In genomic region chr1:156949127-156949526, GRCh38 we compare ENCODE assay signal across 19 cellular contexts. TPM values are rescaled to one million over a fixed set of nuclear protein-coding genes. Genes with fewer than 3 reads are reported as not detected.
A peak's percentile ranks its signal among the peaks of the same experiment; 100 is the strongest.
DNase-seq lines count a peak whose midpoint lies in the region; ATAC-seq and TF ChIP-seq lines count a peak whose summit lies in the region.
"Had no signal": no experiment of that assay in that cellular context is flagged by ENCODE, and none has a peak within 500 bp of the region (broad histone marks: within the 10 kb centered on the region; RNA-seq: fewer than 3 reads in every experiment).

No MANE protein-coding gene starts in this region.

- no peak overlapping the region for H2AFZ ChIP-seq in GM23338

- peaks cover 8% of the 10 kb centered on the region for H3K4me1 Mint-ChIP-seq in GM23338
- H3K4me1 Mint-ChIP-seq in glutamatergic neuron (ENCODE audit: low read depth, unreplicated experiment) = no peaks in the 10 kb centered on the region

- no peaks in the 10 kb centered on the region for H4K20me1 ChIP-seq in GM23338 (replicated peaks; ENCODE audit: insufficient read depth)

- H3K4me3 ChIP-seq in GM23338 = no peak overlapping the region
- no peak overlapping the region for H3K4me3 ChIP-seq in mesodermal cell (ENCODE audit: extremely low read depth, insufficient read depth, low read length, poor library complexity, severe bottlenecking)
- H3K4me3 ChIP-seq in left lung = no peak overlapping the region
- H3K4me3 ChIP-seq in BE2C (ENCODE audit: low read depth, low read length) = no peak overlapping the region
- H3K4me3 ChIP-seq: BLaER1 treated with 17β-estradiol and CSF1 and Interleukin-3, amounts not matched to agents 10 nM and 100 nM; HAP-1 had no signal

- H3K27me3 Mint-ChIP-seq in GM23338 (ENCODE audit: insufficient read depth, low read depth, poor library complexity) (peaks cover 1% of the 10 kb centered on the region), glutamatergic neuron (ENCODE audit: unreplicated experiment) (peaks cover 6% of the 10 kb centered on the region)

- H3K4me3 Mint-ChIP-seq in GM23338 = no peak overlapping the region
- no peak overlapping the region for H3K4me3 Mint-ChIP-seq in glutamatergic neuron (ENCODE audit: unreplicated experiment)
- H3K4me3 Mint-ChIP-seq: CD8-positive, alpha-beta T cell had no signal

- H3K36me3 Mint-ChIP-seq in GM23338 (ENCODE audit: low read depth) (peaks cover 66% of the 10 kb centered on the region), glutamatergic neuron (ENCODE audit: unreplicated experiment) (peaks cover 17% of the 10 kb centered on the region)

- H3K4me1 ChIP-seq in GM23338 (ENCODE audit: insufficient read depth) (no peaks in the 10 kb centered on the region), mesodermal cell (ENCODE audit: control insufficient read depth, insufficient read depth, low read length, poor library complexity, severe bottlenecking) (peaks cover 15% of the 10 kb centered on the region), left lung (no peaks in the 10 kb centered on the region), BE2C (no peaks in the 10 kb centered on the region)
- H3K4me1 ChIP-seq: HAP-1 had no signal

- intact Hi-C loops in left lung (cut with DNase I) = no loop called here

- no peaks in the 10 kb centered on the region for H3K27me3 ChIP-seq in GM23338 (ENCODE audit: insufficient read depth)
- no peaks in the 10 kb centered on the region for H3K27me3 ChIP-seq in left lung
- H3K27me3 ChIP-seq in BE2C = no peaks in the 10 kb centered on the region
- H3K27me3 ChIP-seq: BLaER1 treated with 17β-estradiol and CSF1 and Interleukin-3, amounts not matched to agents 10 nM and 100 nM had no signal

- H3K9me3 Mint-ChIP-seq in GM23338 (no peaks in the 10 kb centered on the region), glutamatergic neuron (ENCODE audit: unreplicated experiment) (peaks cover 3% of the 10 kb centered on the region)
- H3K9me3 Mint-ChIP-seq: CD8-positive, alpha-beta T cell had no signal

- peak; percentile 45 for DNase-seq in NCI-H146 (lab: John Stamatoyannopoulos, UW)
- no peak for DNase-seq in NCI-H146 treated with DMSO at 0.1 percent for 48 hours (lab: John Stamatoyannopoulos, UW; ENCODE audit: unreplicated experiment)
- no peak for DNase-seq in GM23338 (ENCODE audit: low spot score)
- no peak for DNase-seq in glutamatergic neuron
- DNase-seq in left lung = no peak
- no peak for DNase-seq in BE2C
- DNase-seq: CD8-positive, alpha-beta T cell; COR-L47; DMS 273 treated with DMSO at 0.1 percent for 48 hours; GDM1 had no signal

- H3K9me2 ChIP-seq in GM23338 (ENCODE audit: insufficient read depth) = no peaks in the 10 kb centered on the region

- ATAC-seq in GM23338 (peak; percentile 33; the same call in 2 of the 3 replicates), left lung (no peak), GM21423 (IDR thresholded peaks at IDR 0.05; ENCODE audit: unreplicated experiment) (no peak)
- ATAC-seq: CD8-positive, alpha-beta T cell had no signal

- no peak overlapping the region for H3K27ac Mint-ChIP-seq in GM23338
- H3K27ac Mint-ChIP-seq in glutamatergic neuron (ENCODE audit: unreplicated experiment) = no peak overlapping the region
- H3K27ac Mint-ChIP-seq: CD8-positive, alpha-beta T cell had no signal

- no peaks in the 10 kb centered on the region for H3K79me2 ChIP-seq in GM23338 (replicated peaks; ENCODE audit: insufficient read depth)

- no peak for TF ChIP-seq CTCF in GM23338 (conservative IDR thresholded peaks at IDR 0.05; ENCODE audit: low read depth in 2 of 2)
- peak; percentile 7 for TF ChIP-seq CTCF in glutamatergic neuron (IDR thresholded peaks at IDR 0.05; ENCODE audit: partially characterized antibody, unreplicated experiment)
- no peak for TF ChIP-seq CTCF in left lung (IDR thresholded peaks at IDR 0.05)
- TF ChIP-seq CTCF in BE2C (IDR thresholded peaks at IDR 0.05; ENCODE audit: low read depth, low read length) = no peak

- H3K4me2 ChIP-seq in GM23338 = no peak overlapping the region
- H3K4me2 ChIP-seq: BLaER1 treated with 17β-estradiol and CSF1 and Interleukin-3, amounts not matched to agents 10 nM and 100 nM had no signal

- H3K27ac ChIP-seq in GM23338 (ENCODE audit: low read depth) (no peak overlapping the region), mesodermal cell (ENCODE audit: low read depth, low read length, severe bottlenecking) (peak overlapping the region; percentile 50), left lung (no peak overlapping the region)
- H3K27ac ChIP-seq: 22Rv1; BLaER1 treated with 17β-estradiol and CSF1 and Interleukin-3, amounts not matched to agents 10 nM and 100 nM had no signal

- 80 to 94% methylated on average over 3 to 5 of the region's 5 CpGs for WGBS in mesodermal cell (ENCODE audit: insufficient coverage in 2 of 2), 2 experiments

- H3K9me3 ChIP-seq in mesodermal cell (ENCODE audit: control insufficient read depth, low read length) = no peaks in the 10 kb centered on the region
- H3K9me3 ChIP-seq in left lung = no peaks in the 10 kb centered on the region
- H3K9me3 ChIP-seq in BE2C = no peaks in the 10 kb centered on the region
- H3K9me3 ChIP-seq: BLaER1 treated with 17β-estradiol and CSF1 and Interleukin-3, amounts not matched to agents 10 nM and 100 nM; HAP-1 had no signal

- H3K36me3 ChIP-seq in GM23338 (ENCODE audit: insufficient read depth) (peaks cover 19% of the 10 kb centered on the region), mesodermal cell (ENCODE audit: control insufficient read depth, insufficient read depth, low read length) (peaks cover 76% of the 10 kb centered on the region), left lung (peaks cover 0 to 98% of the 10 kb centered on the region in 2 donors), BE2C (peaks cover 48% of the 10 kb centered on the region)

- no peaks in the 10 kb centered on the region for H3F3A ChIP-seq in GM23338 (replicated peaks; ENCODE audit: low read depth)

TF ChIP-seq in GM23338, 12 proteins besides CTCF, POLR2A, EP300 and RAD21:
- TF ChIP-seq STAT1 (IDR thresholded peaks at IDR 0.05; ENCODE audit: unreplicated experiment) (no peak), ETS1 (IDR thresholded peaks at IDR 0.05) (no peak), ZNF331 (CRISPR knock-in tag; IDR thresholded peaks at IDR 0.05; ENCODE audit: low read depth) (no peak), EZH2 (IDR thresholded peaks at IDR 0.05; ENCODE audit: low read depth, unreplicated experiment) (no peak), JUNB (IDR thresholded peaks at IDR 0.05; ENCODE audit: unreplicated experiment) (no peak), POLR2AphosphoS5 (IDR thresholded peaks at IDR 0.05; ENCODE audit: low read depth) (no peak)

RNA-seq across cellular contexts. Expression of gene LRRC71, which starts 28.7 kb away (rescaled TPM):
- not detected in 2 replicates for total RNA-seq in GM23338 (2014; rRNA removed; shearing (Covaris generic))
- 0.24 and 0.31 TPM in 2 replicates for polyA plus RNA-seq in GM23338 (2016; fragmentation: Nextera tagmentation; extraction: Ambion mirVana)
- total RNA-seq in glutamatergic neuron (ENCODE audit: unreplicated experiment) (not detected), left lung (1 to 10 TPM in 1 of 2 donors, under 1 TPM in 1; 0.38 to 3.5 TPM)
- not detected for polyA plus RNA-seq in mesodermal cell (2013, experiment 1 of 2)
- not detected for polyA plus RNA-seq in mesodermal cell (2013, experiment 2 of 2)
- 1.3 TPM for polyA plus RNA-seq in BE2C (2012; ENCODE audit: insufficient read depth, insufficient read length, low read depth)
- total RNA-seq: A673; CD8-positive, alpha-beta T cell; H4; HT-29 had no signal
- polyA plus RNA-seq: AG04450 had no signal

RNA-seq across cellular contexts. Expression of gene PEAR1, which starts 55.6 kb away (rescaled TPM):
- 0.28 and 0.47 TPM in 2 replicates for total RNA-seq in GM23338 (2014; rRNA removed; shearing (Covaris generic))
- polyA plus RNA-seq in GM23338 (2016; fragmentation: Nextera tagmentation; extraction: Ambion mirVana) = 0.10 and 0.47 TPM in 2 replicates
- total RNA-seq in glutamatergic neuron (ENCODE audit: unreplicated experiment) = 1.2 TPM
- 27.1 TPM for polyA plus RNA-seq in mesodermal cell (2013, experiment 1 of 2)
- polyA plus RNA-seq in mesodermal cell (2013, experiment 2 of 2) = 23.7 TPM
- 10 to 100 TPM; 10.6 to 12.3 TPM for total RNA-seq in left lung
- 27.0 TPM for polyA plus RNA-seq in BE2C (2012; ENCODE audit: insufficient read depth, insufficient read length, low read depth)
- total RNA-seq: CD8-positive, alpha-beta T cell; H4 had no signal
